ENCODE assay signal across 13 cellular contexts in the genomic region with DNA sequence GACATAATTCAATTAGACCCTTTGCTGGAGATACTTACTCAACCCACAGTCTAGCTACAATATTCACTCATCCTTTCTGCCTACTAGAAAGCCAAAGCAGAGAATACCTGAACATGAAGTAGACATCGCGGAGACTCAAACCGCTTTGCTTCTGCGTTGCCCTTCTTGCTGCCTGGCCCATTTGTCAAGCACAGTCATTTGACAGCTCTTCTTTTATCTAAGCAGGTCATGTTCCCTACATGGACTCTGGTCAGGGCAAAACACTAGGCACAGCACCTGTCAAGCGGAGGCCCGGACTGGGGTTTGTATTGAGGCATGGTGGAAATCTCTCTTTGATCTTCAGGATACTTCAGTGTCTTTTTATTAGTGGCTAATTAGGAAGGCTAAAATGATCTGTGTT.
A peak's percentile ranks its signal among the peaks of the same experiment; 100 is the strongest.
DNase-seq lines count a peak whose midpoint lies in the region; ATAC-seq and TF ChIP-seq lines count a peak whose summit lies in the region.
"Had no signal": no experiment of that assay in that cellular context is flagged by ENCODE, and none has a peak within 500 bp of the region (broad histone marks: within the 10 kb centered on the region; RNA-seq: fewer than 3 reads in every experiment).

No MANE protein-coding gene starts in this region.

- peak; percentile 5 for ATAC-seq in lung (ENCODE audit: insufficient read depth, low FRiP score)
- ATAC-seq: GM23338 had no signal

- H3K4me1 ChIP-seq in cardiac muscle cell (ENCODE audit: low read depth) (peaks cover 29% of the 10 kb centered on the region), right atrium auricular region (no peaks in the 10 kb centered on the region), lung (ENCODE audit: control insufficient read depth in 2 of 2, insufficient read depth in 2 of 2, low read length in 2 of 2) (no peaks in the 10 kb centered on the region)
- H3K4me1 ChIP-seq: BE2C, Caco-2 had no signal

- no peak overlapping the region for H3K4me3 ChIP-seq in cardiac muscle cell
- no peak overlapping the region for H3K4me3 ChIP-seq in right atrium auricular region
- H3K4me3 ChIP-seq in lung, result no peak overlapping the region
- H3K4me3 ChIP-seq: GM23338 had no signal

- H3K27me3 Mint-ChIP-seq in immature natural killer cell (ENCODE audit: low read depth in 3 of 3), result peaks cover 2 to 3% (median 2%) of the 10 kb centered on the region in 3 donors
- H3K27me3 Mint-ChIP-seq: CD4-positive, alpha-beta T cell had no signal

- peak overlapping the region; percentile 54 for H3K27ac ChIP-seq in cardiac muscle cell
- no peak overlapping the region for H3K27ac ChIP-seq in right atrium auricular region
- no peak overlapping the region for H3K27ac ChIP-seq in lung (ENCODE audit: low read depth in 1 of 2, low read length in 1 of 2)
- H3K27ac ChIP-seq: C4-2B had no signal

- H3K9me3 ChIP-seq in cardiac muscle cell (ENCODE audit: low read depth) (no peaks in the 10 kb centered on the region), right atrium auricular region (no peaks in the 10 kb centered on the region), lung (ENCODE audit: control insufficient read depth in 2 of 2, insufficient read depth in 1 of 2, low read length in 1 of 2) (peaks cover 0 to 2% of the 10 kb centered on the region in 2 donors)
- H3K9me3 ChIP-seq: BE2C, Caco-2 had no signal

- no peak overlapping the region for H3K27ac Mint-ChIP-seq in immature natural killer cell
- H3K27ac Mint-ChIP-seq: CD4-positive, alpha-beta T cell; GM23338 had no signal

- H3K27me3 ChIP-seq in cardiac muscle cell, result no peaks in the 10 kb centered on the region
- H3K27me3 ChIP-seq in right atrium auricular region, result no peaks in the 10 kb centered on the region
- no peaks in the 10 kb centered on the region for H3K27me3 ChIP-seq in lung (ENCODE audit: control insufficient read depth, insufficient read depth)
- H3K27me3 ChIP-seq: BE2C had no signal

- H3K36me3 Mint-ChIP-seq in immature natural killer cell, result peaks cover 18 to 49% (median 29%) of the 10 kb centered on the region in 3 donors

- no peak overlapping the region for H3K4me3 Mint-ChIP-seq in immature natural killer cell
- H3K4me3 Mint-ChIP-seq: CD4-positive, alpha-beta T cell; GM23338 had no signal

- TF ChIP-seq CTCF in cardiac muscle cell (IDR thresholded peaks at IDR 0.05; ENCODE audit: low read depth, low read length) (no peak), right atrium auricular region (IDR thresholded peaks at IDR 0.05) (no peak), lung (IDR thresholded peaks at IDR 0.05; ENCODE audit: control extremely low read depth, extremely low read depth) (no peak)

- H3K4me1 Mint-ChIP-seq in immature natural killer cell, result peaks cover 16 to 20% of the 10 kb centered on the region in 2 donors

- H3K36me3 ChIP-seq in cardiac muscle cell (no peaks in the 10 kb centered on the region), right atrium auricular region (peaks cover under 1% of the 10 kb centered on the region), lung (ENCODE audit: control insufficient read depth in 2 of 2, insufficient read depth in 2 of 2, low read length in 2 of 2) (peaks cover 0 to 5% of the 10 kb centered on the region in 2 donors)

- no peaks in the 10 kb centered on the region for H3K9me3 Mint-ChIP-seq in immature natural killer cell
- H3K9me3 Mint-ChIP-seq: CD4-positive, alpha-beta T cell; GM23338 had no signal

- WGBS in lung, 2 donors, result 95% methylated on average over 6 of the region's 6 CpGs

- peak in 1 of 2 donors; percentile 59 for DNase-seq in cardiac muscle cell (ENCODE audit: low read depth in 1 of 2, low spot score in 1 of 2)
- DNase-seq in right atrium auricular region (ENCODE audit: low spot score), result no peak
- DNase-seq in SK-N-DZ (ENCODE audit: low spot score), result peak; percentile 53
- DNase-seq in lung (ENCODE audit: low spot score), result no peak
- DNase-seq in immature natural killer cell, result no peak
- no peak for DNase-seq in C1 segment of cervical spinal cord (lab: John Stamatoyannopoulos, UW)
- DNase-seq: ACHN; BE2C; Caco-2; CD4-positive, alpha-beta T cell; HCEC 1CT had no signal
